Comparison of ENCODE assay signal across 16 cellular contexts in the genomic region with DNA sequence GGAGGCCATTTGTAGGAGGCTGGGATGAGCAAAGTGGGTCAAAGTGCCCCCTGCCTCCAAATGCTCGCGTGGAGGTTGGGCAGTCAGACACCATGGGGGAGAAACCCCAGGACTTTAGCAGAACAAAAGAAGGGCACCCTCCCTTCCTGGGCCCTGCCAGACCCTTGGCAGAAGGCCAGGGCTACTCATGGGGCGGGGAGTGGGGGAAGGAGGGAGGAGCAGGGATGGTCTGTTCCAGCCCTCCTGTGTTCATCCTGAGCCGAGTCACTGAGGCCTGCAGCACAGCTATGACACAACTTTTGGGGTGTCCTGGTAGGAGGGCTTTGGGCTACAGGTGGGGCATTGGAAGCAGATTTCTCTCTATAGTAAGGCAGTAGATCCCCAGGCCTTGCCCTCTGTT. TPM values are rescaled to one million over a fixed set of nuclear protein-coding genes. Genes with fewer than 3 reads are reported as not detected.
"Had no signal": no experiment of that assay in that cellular context is flagged by ENCODE, and none has a peak within 500 bp of the region (broad histone marks: within the 10 kb centered on the region; RNA-seq: fewer than 3 reads in every experiment).

No MANE protein-coding gene starts in this region.

RNA-seq across cellular contexts. Expression of a gene that starts 24.9 kb away (rescaled TPM):
- total RNA-seq: activated CD4-positive, alpha-beta memory T cell treated with anti-CD3 and anti-CD28 coated beads, Interleukin-2, amount 10 ng/mL, durations not matched to agents 7 days and 5 days; activated CD4-positive, alpha-beta T cell treated with anti-CD3 and anti-CD28 coated beads, Interleukin-2, amount 10 ng/mL, durations not matched to agents 7 days and 5 days; activated naive CD4-positive, alpha-beta T cell treated with anti-CD3 and anti-CD28 coated beads, Interleukin-2, amount 50 U/mL, for 72 hours; activated naive CD8-positive, alpha-beta T cell treated with anti-CD3 and anti-CD28 coated beads, Interleukin-2, amount 10 ng/mL, durations not matched to agents 7 days and 5 days; activated T-cell treated with anti-CD3 and anti-CD28 coated beads, Interleukin-2, amount 50 U/mL, for 72 hours; ascending aorta; breast epithelium; epithelial cell of proximal tubule; esophagus muscularis mucosa; T-cell; T-helper 2 cell treated with Interferon-gamma antibody and Interleukin-4, amounts not matched to agents 100 ng/mL and 5 ng/mL, for 36 hours; WTC11 had no signal

RNA-seq across cellular contexts. Expression of a gene that starts 56.3 kb away (rescaled TPM):
- total RNA-seq: activated CD4-positive, alpha-beta memory T cell treated with anti-CD3 and anti-CD28 coated beads, Interleukin-2, amount 10 ng/mL, durations not matched to agents 7 days and 5 days; activated CD4-positive, alpha-beta T cell treated with anti-CD3 and anti-CD28 coated beads, Interleukin-2, amount 10 ng/mL, durations not matched to agents 7 days and 5 days; activated naive CD4-positive, alpha-beta T cell treated with anti-CD3 and anti-CD28 coated beads, Interleukin-2, amount 50 U/mL, for 72 hours; activated naive CD8-positive, alpha-beta T cell treated with anti-CD3 and anti-CD28 coated beads, Interleukin-2, amount 10 ng/mL, durations not matched to agents 7 days and 5 days; activated T-cell treated with anti-CD3 and anti-CD28 coated beads, Interleukin-2, amount 50 U/mL, for 72 hours; ascending aorta; breast epithelium; cardiac muscle cell; endodermal cell; epithelial cell of proximal tubule; esophagus muscularis mucosa; gastroesophageal sphincter; glomerular endothelial cell; T-cell; T-helper 2 cell treated with Interferon-gamma antibody and Interleukin-4, amounts not matched to agents 100 ng/mL and 5 ng/mL, for 36 hours; WTC11 had no signal
